ENCODE assay signal across 1 cellular context in genomic region chr1:156509424-156510035, GRCh38.
TF ChIP-seq lines count a peak whose summit lies in the region.

No MANE protein-coding gene starts in this region.

TF ChIP-seq in GM23338, 12 proteins besides CTCF, POLR2A, EP300 and RAD21 (continued from another document):
- no peak for TF ChIP-seq ZNF462 (CRISPR knock-in tag; IDR thresholded peaks at IDR 0.05)
- no peak for TF ChIP-seq REST (IDR thresholded peaks at IDR 0.05; ENCODE audit: unreplicated experiment)
- TF ChIP-seq JUNB (IDR thresholded peaks at IDR 0.05; ENCODE audit: unreplicated experiment): no peak
- TF ChIP-seq ZNF331 (CRISPR knock-in tag; IDR thresholded peaks at IDR 0.05; ENCODE audit: low read depth): no peak
- TF ChIP-seq POLR2AphosphoS5 (IDR thresholded peaks at IDR 0.05; ENCODE audit: low read depth): no peak
- TF ChIP-seq EZH2 (IDR thresholded peaks at IDR 0.05; ENCODE audit: low read depth, unreplicated experiment): no peak
- no peak for TF ChIP-seq ZNF114 (CRISPR knock-in tag; IDR thresholded peaks at IDR 0.05)
